Comparison of ENCODE assay signal across 8 cellular contexts in the genomic region with DNA sequence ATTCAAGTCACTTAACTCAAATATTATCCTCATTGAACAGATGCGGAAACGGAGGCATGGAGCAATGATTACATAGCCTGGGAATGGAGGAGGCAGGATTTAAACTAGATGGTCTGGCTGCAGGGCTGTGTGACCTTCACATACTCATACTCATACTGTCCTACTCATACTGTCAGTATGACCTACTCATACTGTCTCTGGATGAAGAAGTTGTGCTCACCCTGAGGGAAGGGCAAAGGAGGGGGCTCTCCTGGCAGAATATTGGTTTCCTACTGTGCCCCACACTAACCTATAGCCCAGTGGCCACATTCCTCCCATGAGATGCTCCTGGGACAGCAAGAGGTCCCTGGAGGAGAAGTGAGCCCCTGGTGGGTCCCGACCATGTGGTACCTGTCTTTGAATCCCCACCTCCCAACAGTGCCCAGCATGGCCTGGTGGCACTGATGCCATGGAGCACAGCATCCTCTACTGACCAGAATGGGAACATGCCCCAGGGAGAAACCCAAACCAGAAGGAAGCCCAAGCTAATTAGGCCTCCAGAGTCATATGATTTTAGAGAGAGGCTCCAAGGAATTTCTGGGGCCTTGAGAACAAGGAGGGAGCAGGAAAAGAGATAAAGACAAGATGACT.
DNase-seq lines count a peak whose midpoint lies in the region; ATAC-seq and TF ChIP-seq lines count a peak whose summit lies in the region.

No MANE protein-coding gene starts in this region.

- peak; percentile 42 for DNase-seq in COLO668 (lab: John Stamatoyannopoulos, UW; ENCODE audit: unreplicated experiment)
- peak; percentile 76 for DNase-seq in SK-MEL-5 (ENCODE audit: low read depth, low spot score)
- DNase-seq in left lobe of liver (ENCODE audit: low spot score) = no peak
- DNase-seq in GM20000 (ENCODE audit: low spot score) = no peak

- POLR2A ChIA-PET in HEK293 (lab: Yijun Ruan, JAX) = interaction anchor here (0.6 kb wide), 1 partner anchor 586 kb away, joined by 6 read pairs; no protein-coding TSS in a partner anchor

- no peak overlapping the region for H3K27ac Mint-ChIP-seq in activated T-helper 17 cell treated with anti-CD3 and anti-CD28 coated beads, Interleukin-2, amount 50 U/mL, for 72 hours

- no peak overlapping the region for H3K4me3 Mint-ChIP-seq in activated T-helper 17 cell treated with anti-CD3 and anti-CD28 coated beads, Interleukin-2, amount 50 U/mL, for 72 hours

- H3K4me1 Mint-ChIP-seq in activated T-helper 17 cell treated with anti-CD3 and anti-CD28 coated beads, Interleukin-2, amount 50 U/mL, for 72 hours = peaks cover 4% of the 10 kb centered on the region

- H3K4me1 ChIP-seq in HEK293 (ENCODE audit: control insufficient read depth, insufficient read depth, low read length) = no peaks in the 10 kb centered on the region

- CTCF ChIA-PET in HEK293 (lab: Yijun Ruan, JAX) = interaction anchor here (0.6 to 1.3 kb wide), 15 partner anchors 17 to 795 kb away, joined by 3 to 11 read pairs (median 3); no protein-coding TSS in a partner anchor

- in situ Hi-C loops in SK-MEL-5 (cut with HindIII; ENCODE audit: low pct_unique_long_range_greater_than_20kb, low sequenced_read_pairs) = no loop called here

- H3K4me3 ChIP-seq in HEK293 (ENCODE audit: low read depth, low read length) = no peak overlapping the region

- peaks cover 4% of the 10 kb centered on the region for H3K9me3 Mint-ChIP-seq in activated T-helper 17 cell treated with anti-CD3 and anti-CD28 coated beads, Interleukin-2, amount 50 U/mL, for 72 hours

- peak; percentile 84 for TF ChIP-seq CTCF in HEK293 (tag by site-specific recombination; IDR thresholded peaks at IDR 0.05)
- no peak for TF ChIP-seq CTCF in GM20000 (IDR thresholded peaks at IDR 0.05; ENCODE audit: extremely low read depth, missing control alignments)

- no peaks in the 10 kb centered on the region for H3K27me3 Mint-ChIP-seq in activated T-helper 17 cell treated with anti-CD3 and anti-CD28 coated beads, Interleukin-2, amount 50 U/mL, for 72 hours

- peak; percentile 67 for ATAC-seq in left lobe of liver
- no peak for ATAC-seq in HG02642 (IDR thresholded peaks at IDR 0.05; ENCODE audit: poor library complexity, unreplicated experiment)
- no peak for ATAC-seq in activated T-helper 17 cell treated with anti-CD3 and anti-CD28 coated beads, Interleukin-2, amount 50 U/mL, for 72 hours (replicated peaks)
- ATAC-seq in HG02938 (IDR thresholded peaks at IDR 0.05; ENCODE audit: unreplicated experiment) = no peak

- H3K36me3 Mint-ChIP-seq in activated T-helper 17 cell treated with anti-CD3 and anti-CD28 coated beads, Interleukin-2, amount 50 U/mL, for 72 hours (ENCODE audit: low read depth) = no peaks in the 10 kb centered on the region

- no peaks in the 10 kb centered on the region for H3K9me3 ChIP-seq in HEK293 (ENCODE audit: control insufficient read depth, insufficient read depth, low read depth, low read length)

- no peak overlapping the region for H3K27ac ChIP-seq in HEK293 (ENCODE audit: extremely low read depth, low read depth, low read length)

- no peaks in the 10 kb centered on the region for H3K36me3 ChIP-seq in HEK293 (ENCODE audit: control insufficient read depth in 2 of 2, insufficient read depth in 1 of 2, low read length in 2 of 2)

TF ChIP-seq in HEK293, 187 proteins besides CTCF, POLR2A, EP300 and RAD21:
- TF ChIP-seq ZNF654 (tag by site-specific recombination; IDR thresholded peaks at IDR 0.05; ENCODE audit: low read depth) = peak; percentile 70
- TF ChIP-seq ZIC2 (tag by site-specific recombination; IDR thresholded peaks at IDR 0.05) = peak; percentile 71
- no peak for TF ChIP-seq ZXDB (tag by site-specific recombination; IDR thresholded peaks at IDR 0.05)

Comparison
In these comparisons a context has a peak if more than half of its experiments do, and no peak if none do; other contexts are left out.
1. DNase-seq: peak in COLO668 (single experiment) and SK-MEL-5 (single experiment); none in left lobe of liver (single experiment) and GM20000 (single experiment).